In genomic region chr11:74980627-74981026, GRCh38 we compare ENCODE assay signal across 15 cellular contexts. TPM values are rescaled to one million over a fixed set of nuclear protein-coding genes. Genes with fewer than 3 reads are reported as not detected.
DNase-seq lines count a peak whose midpoint lies in the region; FAIRE-seq and TF ChIP-seq lines count a peak whose summit lies in the region.
"Had no signal": no experiment of that assay in that cellular context is flagged by ENCODE, and none has a peak within 500 bp of the region (broad histone marks: within the 10 kb centered on the region; RNA-seq: fewer than 3 reads in every experiment).

No MANE protein-coding gene starts in this region.

- intact Hi-C loops in endothelial cell of umbilical vein (cut with micrococcal nuclease) = no loop called here

- H3K9me1 ChIP-seq in endothelial cell of umbilical vein (replicated peaks; ENCODE audit: control insufficient read depth, extremely low read depth, insufficient read depth, low read length) = no peaks in the 10 kb centered on the region

- CTCF ChIA-PET in endothelial cell of umbilical vein (lab: Charles Lee) = interaction anchor here (1.1 kb wide), 1 partner anchor 49 kb away, joined by 3 read pairs; no protein-coding TSS in a partner anchor
- CTCF ChIA-PET in CD8-positive, alpha-beta memory T cell (lab: Charles Lee) = no interaction called here

- no peak overlapping the region for H3K4me2 ChIP-seq in endothelial cell of umbilical vein (ENCODE audit: insufficient read depth, low read length)

- no peaks in the 10 kb centered on the region for H3K79me2 ChIP-seq in endothelial cell of umbilical vein (ENCODE audit: control insufficient read depth, insufficient read depth, low read length)

- TF ChIP-seq CTCF in C4-2B (conservative IDR thresholded peaks at IDR 0.05) (no peak), endothelial cell of umbilical vein (IDR thresholded peaks at IDR 0.05; ENCODE audit: extremely low read depth in 1 of 2, insufficient read depth in 1 of 2, low read depth in 1 of 2, low read length in 2 of 2) (no peak)

- POLR2A ChIA-PET in endothelial cell of umbilical vein (lab: Charles Lee) = no interaction called here
- POLR2A ChIA-PET in CD8-positive, alpha-beta memory T cell (lab: Charles Lee) = no interaction called here

- no peaks in the 10 kb centered on the region for H3K27me3 Mint-ChIP-seq in CD8-positive, alpha-beta memory T cell

- peaks cover 11% of the 10 kb centered on the region in 2 experiments for H3K36me3 ChIP-seq in endothelial cell of umbilical vein (ENCODE audit: control insufficient read depth in 2 of 2, extremely low read depth in 1 of 2, insufficient read depth in 2 of 2, low read length in 2 of 2)
- peaks cover 4% of the 10 kb centered on the region for H3K36me3 ChIP-seq in H7 (replicated peaks; ENCODE audit: control insufficient read depth, insufficient read depth, low read length)
- peaks cover 17% of the 10 kb centered on the region for H3K36me3 ChIP-seq in CD8-positive, alpha-beta memory T cell (ENCODE audit: insufficient read depth, low read length)

- in situ Hi-C loops in KBM-7 (cut with MboI; ENCODE audit: low pct_unique_long_range_greater_than_20kb, low sequenced_read_pairs) = no loop called here

- H3K4me1 Mint-ChIP-seq in CD8-positive, alpha-beta memory T cell = no peaks in the 10 kb centered on the region

- peaks cover 0 to 43% (median 10%) of the 10 kb centered on the region in 3 donors for H3K36me3 Mint-ChIP-seq in CD8-positive, alpha-beta memory T cell

- H3K4me3 Mint-ChIP-seq in CD8-positive, alpha-beta memory T cell = no peak overlapping the region
- H3K4me3 Mint-ChIP-seq: CD8-positive, alpha-beta T cell had no signal

- no peak for TF ChIP-seq POLR2A in endothelial cell of umbilical vein (IDR thresholded peaks at IDR 0.05; ENCODE audit: low read depth, low read length)

- H3K9me3 ChIP-seq in endothelial cell of umbilical vein (replicated peaks; ENCODE audit: control insufficient read depth, insufficient read depth, low read length) = no peaks in the 10 kb centered on the region
- no peaks in the 10 kb centered on the region for H3K9me3 ChIP-seq in CD8-positive, alpha-beta memory T cell (ENCODE audit: low read length)
- H3K9me3 ChIP-seq: Peyer's patch had no signal

- H3K27ac ChIP-seq in C4-2B (peak overlapping the region; percentile 60; the same call in 1 of the 2 replicates), endothelial cell of umbilical vein (ENCODE audit: insufficient read depth, low read depth, low read length) (no peak overlapping the region)
- H3K27ac ChIP-seq in CD8-positive, alpha-beta memory T cell (ENCODE audit: low read depth, low read length) = no peak overlapping the region
- H3K27ac ChIP-seq: Peyer's patch had no signal

- FAIRE-seq in endothelial cell of umbilical vein (lab: Jason Lieb, UNC) = no peak
- FAIRE-seq: H54 had no signal

- no peak overlapping the region for H3K4me3 ChIP-seq in endothelial cell of umbilical vein (replicated peaks in 1 of 3; ENCODE audit: insufficient read depth in 1 of 3, low read depth in 1 of 3, low read length in 3 of 3)
- H3K4me3 ChIP-seq in H7 (ENCODE audit: insufficient read depth, low read depth, low read length) = no peak overlapping the region
- no peak overlapping the region for H3K4me3 ChIP-seq in CD8-positive, alpha-beta memory T cell (ENCODE audit: low read length)
- H3K4me3 ChIP-seq: Peyer's patch had no signal

- peak; percentile 16 for DNase-seq in KBM-7
- DNase-seq in SKM-1 (lab: John Stamatoyannopoulos, UW; ENCODE audit: unreplicated experiment) = peak; percentile 48
- DNase-seq in endothelial cell of umbilical vein (ENCODE audit: low read depth, low spot score) = peak; percentile 14
- no peak for DNase-seq in H7
- no peak for DNase-seq in CD8-positive, alpha-beta memory T cell
- DNase-seq in epidermal melanocyte (ENCODE audit: insufficient read length, low spot score) = no peak
- DNase-seq in NCI-H345 treated with DMSO at 0.1 percent for 48 hours (lab: John Stamatoyannopoulos, UW; ENCODE audit: unreplicated experiment) = no peak
- DNase-seq: CD8-positive, alpha-beta T cell; NCI-H1092 treated with DMSO at 0.1 percent for 48 hours; NCI-H1694 treated with DMSO at 0.1 percent for 48 hours; NCI-H774; Peyer's patch; SHP77 had no signal

- no peaks in the 10 kb centered on the region for H4K20me1 ChIP-seq in endothelial cell of umbilical vein (replicated peaks; ENCODE audit: control insufficient read depth, extremely low read depth, insufficient read depth, low read length)

- H3K9ac ChIP-seq in endothelial cell of umbilical vein (replicated peaks; ENCODE audit: extremely low read depth, insufficient read depth, low read length) = no peak overlapping the region

- no TSS peak for BruUV-seq in endothelial cell of umbilical vein (replicated peaks; lab: Mats Ljungman, UMichigan)

- no peaks in the 10 kb centered on the region for H3K9me3 Mint-ChIP-seq in CD8-positive, alpha-beta memory T cell
- H3K9me3 Mint-ChIP-seq: CD8-positive, alpha-beta T cell had no signal

- peak overlapping the region in 1 of 8 donors; percentile 60 for H3K27ac Mint-ChIP-seq in CD8-positive, alpha-beta memory T cell

- H3K4me1 ChIP-seq in endothelial cell of umbilical vein (ENCODE audit: control insufficient read depth, extremely low read depth, insufficient read depth, low read length) = no peaks in the 10 kb centered on the region
- H3K4me1 ChIP-seq in CD8-positive, alpha-beta memory T cell (ENCODE audit: insufficient read depth, low read length) = no peaks in the 10 kb centered on the region
- H3K4me1 ChIP-seq: Peyer's patch had no signal

- no peak overlapping the region for H2AFZ ChIP-seq in endothelial cell of umbilical vein (ENCODE audit: low read depth, low read length)

- dilution Hi-C loops in endothelial cell of umbilical vein (cut with MboI; ENCODE audit: extremely low pct_ligation_motif_present, low sequenced_read_pairs) = no loop called here

- H3K27me3 ChIP-seq in endothelial cell of umbilical vein (ENCODE audit: control insufficient read depth in 2 of 2, insufficient read depth in 2 of 2, low read length in 2 of 2) = no peaks in the 10 kb centered on the region
- H3K27me3 ChIP-seq in H7 (ENCODE audit: control insufficient read depth, insufficient read depth, low read length) = no peaks in the 10 kb centered on the region
- no peaks in the 10 kb centered on the region for H3K27me3 ChIP-seq in CD8-positive, alpha-beta memory T cell (ENCODE audit: insufficient read depth, low read length, poor library complexity, severe bottlenecking)
- H3K27me3 ChIP-seq: Peyer's patch had no signal

TF ChIP-seq in endothelial cell of umbilical vein, 7 proteins besides CTCF, POLR2A, EP300 and RAD21:
- TF ChIP-seq, protein P1, sequence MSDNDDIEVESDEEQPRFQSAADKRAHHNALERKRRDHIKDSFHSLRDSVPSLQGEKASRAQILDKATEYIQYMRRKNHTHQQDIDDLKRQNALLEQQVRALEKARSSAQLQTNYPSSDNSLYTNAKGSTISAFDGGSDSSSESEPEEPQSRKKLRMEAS (IDR thresholded peaks at IDR 0.05; ENCODE audit: insufficient read depth, insufficient read length) = no peak
- TF ChIP-seq POLR2AphosphoS5 (IDR thresholded peaks at IDR 0.05; ENCODE audit: insufficient read depth, low read depth, low read length) (no peak), FOS (IDR thresholded peaks at IDR 0.05; ENCODE audit: borderline replicate concordance, insufficient read depth, low read length) (no peak), EZH2 (IDR thresholded peaks at IDR 0.05; ENCODE audit: borderline replicate concordance, low read depth, low read length, severe bottlenecking) (no peak), MYC (IDR thresholded peaks at IDR 0.05; ENCODE audit: low read depth, low read length) (no peak), GATA2 (IDR thresholded peaks at IDR 0.05; ENCODE audit: insufficient read depth, insufficient read length, low read depth, low read length) (no peak), JUN (IDR thresholded peaks at IDR 0.05; ENCODE audit: borderline replicate concordance, insufficient read depth, insufficient read length, low read depth) (no peak)

RNA-seq across cellular contexts. Expression of gene NEU3, which starts 8.1 kb away (rescaled TPM):
- 7.0 and 7.6 TPM in 2 replicates for total RNA-seq in endothelial cell of umbilical vein
- polyA plus RNA-seq in endothelial cell of umbilical vein = 5.5 and 5.9 TPM in 2 replicates
- 3.4 and 3.6 TPM in 2 replicates for polyA plus RNA-seq in endothelial cell of umbilical vein (2011; cell fraction: cytosol; rRNA removed)
- 16.1 and 19.0 TPM in 2 replicates for polyA plus RNA-seq in endothelial cell of umbilical vein (2011; cell fraction: nucleus; rRNA removed)
- polyA plus RNA-seq in endothelial cell of umbilical vein (2012) = 5.6 and 6.1 TPM in 2 replicates
- polyA minus RNA-seq in endothelial cell of umbilical vein = 21.2 and 21.9 TPM in 2 replicates
- polyA minus RNA-seq in endothelial cell of umbilical vein (2011; cell fraction: cytosol; rRNA and poly(A)+ RNA removed) = 15.4 TPM
- polyA minus RNA-seq in endothelial cell of umbilical vein (2011; cell fraction: nucleus; rRNA and poly(A)+ RNA removed) = 16.5 and 19.2 TPM in 2 replicates
- 11.0 and 15.3 TPM in 2 replicates for total RNA-seq in H7 (2014; rRNA removed; shearing (Covaris generic))
- total RNA-seq in CD8-positive, alpha-beta memory T cell = 10 to 100 TPM; 12.7 TPM
- 2.1 TPM for polyA plus RNA-seq in CD8-positive, alpha-beta memory T cell

RNA-seq across cellular contexts. Expression of gene SPCS2, which starts 31.6 kb away (rescaled TPM):
- total RNA-seq in endothelial cell of umbilical vein = 140 and 152 TPM in 2 replicates
- polyA plus RNA-seq in endothelial cell of umbilical vein = 82.8 and 88.9 TPM in 2 replicates
- 87.1 and 95.7 TPM in 2 replicates for polyA plus RNA-seq in endothelial cell of umbilical vein (2011; cell fraction: cytosol; rRNA removed)
- polyA plus RNA-seq in endothelial cell of umbilical vein (2011; cell fraction: nucleus; rRNA removed) = 46.3 and 75.5 TPM in 2 replicates
- polyA plus RNA-seq in endothelial cell of umbilical vein (2012) = 118 and 131 TPM in 2 replicates
- polyA minus RNA-seq in endothelial cell of umbilical vein = 56.3 and 58.7 TPM in 2 replicates
- 45.9 TPM for polyA minus RNA-seq in endothelial cell of umbilical vein (2011; cell fraction: cytosol; rRNA and poly(A)+ RNA removed)
- polyA minus RNA-seq in endothelial cell of umbilical vein (2011; cell fraction: nucleus; rRNA and poly(A)+ RNA removed) = 11.5 and 21.0 TPM in 2 replicates
- 17.4 and 19.1 TPM in 2 replicates for total RNA-seq in H7 (2014; rRNA removed; shearing (Covaris generic))
- 100 to 1,000 TPM; 150 to 151 TPM for total RNA-seq in CD8-positive, alpha-beta memory T cell
- polyA plus RNA-seq in CD8-positive, alpha-beta memory T cell = 273 TPM

RNA-seq across cellular contexts. Expression of gene XRRA1, which starts 31.7 kb away (rescaled TPM):
- total RNA-seq in endothelial cell of umbilical vein = 11.2 and 28.6 TPM in 2 replicates
- polyA plus RNA-seq in endothelial cell of umbilical vein = 6.3 and 8.6 TPM in 2 replicates
- polyA plus RNA-seq in endothelial cell of umbilical vein (2011; cell fraction: cytosol; rRNA removed) = 7.5 and 8.4 TPM in 2 replicates
- polyA plus RNA-seq in endothelial cell of umbilical vein (2011; cell fraction: nucleus; rRNA removed) = 24.5 and 24.8 TPM in 2 replicates
- 6.4 and 6.6 TPM in 2 replicates for polyA plus RNA-seq in endothelial cell of umbilical vein (2012)
- polyA minus RNA-seq in endothelial cell of umbilical vein = 33.0 and 33.7 TPM in 2 replicates
- 9.2 TPM for polyA minus RNA-seq in endothelial cell of umbilical vein (2011; cell fraction: cytosol; rRNA and poly(A)+ RNA removed)
- polyA minus RNA-seq in endothelial cell of umbilical vein (2011; cell fraction: nucleus; rRNA and poly(A)+ RNA removed) = 45.2 and 45.7 TPM in 2 replicates
- 11.1 and 12.1 TPM in 2 replicates for total RNA-seq in H7 (2014; rRNA removed; shearing (Covaris generic))
- total RNA-seq in CD8-positive, alpha-beta memory T cell = 10 to 100 TPM; 28.4 to 32.9 TPM
- polyA plus RNA-seq in CD8-positive, alpha-beta memory T cell = 7.1 TPM

Comparison
In these comparisons a context has a peak if more than half of its experiments do, and no peak if none do; other contexts are left out.
1. DNase-seq: peak in KBM-7 (single experiment), SKM-1 (single experiment) and endothelial cell of umbilical vein (single experiment); none in H7 (single experiment), CD8-positive, alpha-beta memory T cell (0 of 5), epidermal melanocyte (single experiment) and NCI-H345 treated with DMSO at 0.1 percent for 48 hours (single experiment).